8 cellular contexts compared by ENCODE assay signal in genomic region chrX:119468930-119469635, GRCh38. TPM values are rescaled to one million over a fixed set of nuclear protein-coding genes. Genes with fewer than 3 reads are reported as not detected.
DNase-seq lines count a peak whose midpoint lies in the region; ATAC-seq and TF ChIP-seq lines count a peak whose summit lies in the region.

No MANE protein-coding gene starts in this region.

- H3K36me3 Mint-ChIP-seq in activated CD4-positive, alpha-beta T cell treated with anti-CD3 and anti-CD28 coated beads, Interleukin-2, amount 10 ng/mL, durations not matched to agents 24 days and 14 days (ENCODE audit: low read depth) = peaks cover 21% of the 10 kb centered on the region

- H3K9ac ChIP-seq in liver (ENCODE audit: low read depth in 1 of 2, low read length in 2 of 2) = peak overlapping the region; percentile 48 to 75

- ATAC-seq in GM19023 (IDR thresholded peaks at IDR 0.05; ENCODE audit: unreplicated experiment) = peak; percentile 67
- ATAC-seq in HG03196 (IDR thresholded peaks at IDR 0.05; ENCODE audit: unreplicated experiment) = peak; percentile 74

- no peaks in the 10 kb centered on the region for H3K9me3 ChIP-seq in liver (ENCODE audit: control insufficient read depth in 4 of 4, low read length in 3 of 4)

- TF ChIP-seq CTCF in coronary artery (IDR thresholded peaks at IDR 0.05) (peak; percentile 61), liver (IDR thresholded peaks at IDR 0.05; ENCODE audit: low read depth, low read length, missing input control) (peak; percentile 69)

- intact Hi-C loops in activated CD4-positive, alpha-beta T cell treated with anti-CD3 and anti-CD28 coated beads, Interleukin-2, amount 10 ng/mL, durations not matched to agents 24 days and 14 days (cut with micrococcal nuclease) = loop anchor here (1.0 to 5.0 kb wide), 5 partner anchors 13 to 1000 kb away; partner anchors contain the start of genes LAMP2, NKAP, PGRMC1 and SLC25A43

- peaks cover 6% of the 10 kb centered on the region for H3K4me1 Mint-ChIP-seq in activated CD4-positive, alpha-beta T cell treated with anti-CD3 and anti-CD28 coated beads, Interleukin-2, amount 10 ng/mL, durations not matched to agents 24 days and 14 days

- H3K27me3 ChIP-seq in liver (ENCODE audit: control insufficient read depth in 4 of 4, insufficient read depth in 4 of 4, low read length in 3 of 4) = no peaks in the 10 kb centered on the region

- peak overlapping the region; percentile 94 for H3K4me3 Mint-ChIP-seq in activated CD4-positive, alpha-beta T cell treated with anti-CD3 and anti-CD28 coated beads, Interleukin-2, amount 10 ng/mL, durations not matched to agents 24 days and 14 days

- no peaks in the 10 kb centered on the region for H3K9me3 Mint-ChIP-seq in activated CD4-positive, alpha-beta T cell treated with anti-CD3 and anti-CD28 coated beads, Interleukin-2, amount 10 ng/mL, durations not matched to agents 24 days and 14 days

- peak; percentile 59 to 69 for TF ChIP-seq RAD21 in liver (IDR thresholded peaks at IDR 0.05)

- no peaks in the 10 kb centered on the region for H3K27me3 Mint-ChIP-seq in activated CD4-positive, alpha-beta T cell treated with anti-CD3 and anti-CD28 coated beads, Interleukin-2, amount 10 ng/mL, durations not matched to agents 24 days and 14 days

- H3K4me3 ChIP-seq in coronary artery (peak overlapping the region; percentile 82), liver (ENCODE audit: low read depth in 1 of 3, low read length in 3 of 3) (peak overlapping the region; percentile 72 to 75 (median 75))

- H3K27ac ChIP-seq in coronary artery (peak overlapping the region; percentile 85 to 96), liver (ENCODE audit: low read depth in 1 of 2, low read length in 2 of 2) (peak overlapping the region; percentile 94 to 98)

- under 1% methylated on average over 60 of the region's 60 CpGs for whole genome bisulfite sequencing in liver

- peak; percentile 89 for DNase-seq in AG20443 (ENCODE audit: low spot score)
- DNase-seq in NCI-H446 treated with DMSO at 0.1 percent for 48 hours (lab: John Stamatoyannopoulos, UW) = peak; percentile 53
- peak; percentile 97 for DNase-seq in activated CD4-positive, alpha-beta T cell treated with anti-CD3 and anti-CD28 coated beads, Interleukin-2, amount 10 ng/mL, durations not matched to agents 24 days and 14 days
- DNase-seq in coronary artery (ENCODE audit: low spot score) = peak; percentile 86
- DNase-seq in stimulated activated CD4-positive, alpha-beta T cell treated with anti-CD3 and anti-CD28 coated beads, Interleukin-4, amount 100 ng/mL, for 1 hour = peak; percentile 90

- H3K36me3 ChIP-seq in liver (ENCODE audit: control insufficient read depth in 4 of 4, insufficient read depth in 3 of 4, low read depth in 1 of 4, low read length in 3 of 4) = peaks cover 0 to 8% (median 7%) of the 10 kb centered on the region in 4 donors

- peak overlapping the region; percentile 97 for H3K27ac Mint-ChIP-seq in activated CD4-positive, alpha-beta T cell treated with anti-CD3 and anti-CD28 coated beads, Interleukin-2, amount 10 ng/mL, durations not matched to agents 24 days and 14 days

- peaks cover 0 to 36% (median 9%) of the 10 kb centered on the region in 4 donors for H3K4me1 ChIP-seq in liver (ENCODE audit: control insufficient read depth in 4 of 4, insufficient read depth in 4 of 4, low read length in 3 of 4)

TF ChIP-seq in liver, 16 proteins besides CTCF, POLR2A, EP300 and RAD21:
- TF ChIP-seq RXRA (IDR thresholded peaks at IDR 0.05) (no peak), EGR1 (IDR thresholded peaks at IDR 0.05; ENCODE audit: low read depth in 2 of 2) (peak; percentile 59 to 68), HNF4A (conservative IDR thresholded peaks at IDR 0.05) (peak in 1 of 2 donors; percentile 42)

RNA-seq across cellular contexts. Expression of gene SLC25A5, which starts 0.8 kb away (rescaled TPM):
- 532 and 544 TPM in 2 replicates for total RNA-seq in activated CD4-positive, alpha-beta T cell treated with anti-CD3 and anti-CD28 coated beads, Interleukin-2, amount 10 ng/mL, durations not matched to agents 24 days and 14 days
- total RNA-seq in liver = 100 to 1,000 TPM; 191 to 206 TPM
- polyA plus RNA-seq in liver = 100 to 1,000 TPM; 209 to 304 TPM

Comparison
In these comparisons a context has a peak if more than half of its experiments do, and no peak if none do; other contexts are left out.
1. Peak in every context shown above with its lines: DNase-seq, ATAC-seq, H3K4me3 ChIP-seq and H3K27ac ChIP-seq.